ENCODE assay signal across 8 cellular contexts in the genomic region with DNA sequence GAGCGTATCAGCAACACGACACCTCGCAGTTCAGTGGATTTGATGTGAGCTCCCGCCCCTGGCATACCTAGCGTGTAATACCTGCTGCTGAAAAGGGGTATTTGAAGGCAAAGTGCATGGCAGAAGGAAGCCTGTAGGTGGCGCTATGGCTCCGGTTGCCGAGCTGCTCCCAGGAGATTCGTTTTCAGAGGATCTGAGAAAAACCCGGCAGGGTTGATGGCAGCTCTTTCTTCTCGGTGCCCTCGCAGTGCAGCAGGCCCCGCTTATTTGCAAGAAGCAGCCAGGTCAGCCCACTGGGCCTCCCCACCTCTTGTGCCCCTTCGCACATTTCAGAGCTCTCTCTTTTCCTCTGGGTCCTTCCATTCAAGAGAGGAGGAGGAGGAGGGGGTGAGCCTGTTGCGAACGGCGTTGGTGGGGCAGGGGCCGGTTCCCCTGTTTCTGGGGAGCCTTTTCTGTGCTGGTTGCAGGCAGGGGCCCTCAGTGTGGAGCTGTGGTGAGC.
DNase-seq lines count a peak whose midpoint lies in the region; ATAC-seq and TF ChIP-seq lines count a peak whose summit lies in the region.

No MANE protein-coding gene starts in this region.

- no peak for ATAC-seq in GM18873 (IDR thresholded peaks at IDR 0.05; ENCODE audit: low FRiP score, unreplicated experiment)

- no peak overlapping the region for H3K27ac Mint-ChIP-seq in neural crest cell (ENCODE audit: unreplicated experiment)

- peaks cover 29% of the 10 kb centered on the region for H3K4me1 Mint-ChIP-seq in neural crest cell

- TF ChIP-seq EP300 in stomach (IDR thresholded peaks at IDR 0.05): no peak

- no peak for TF ChIP-seq POLR2A in stomach (IDR thresholded peaks at IDR 0.05)

- no peaks in the 10 kb centered on the region for H3F3A ChIP-seq in OCI-LY1 (ENCODE audit: insufficient read depth, low read length)

- H3K9ac ChIP-seq in OCI-LY1 (ENCODE audit: low read length): no peak overlapping the region

- H3K9me2 ChIP-seq in OCI-LY1 (ENCODE audit: low read depth, low read length): no peaks in the 10 kb centered on the region

- intact Hi-C loops in stomach (cut with DNase I; ENCODE audit: low total_unique reads): loop anchor here (10.0 kb wide), 1 partner anchor 284 kb away; no protein-coding TSS in a partner anchor

- peaks cover 42% of the 10 kb centered on the region for H3K27me3 Mint-ChIP-seq in neural crest cell (ENCODE audit: low read depth)

- no peaks in the 10 kb centered on the region for H4K20me1 ChIP-seq in OCI-LY1 (ENCODE audit: insufficient read depth, low read length)

- H3K27me3 ChIP-seq in OCI-LY1 (ENCODE audit: insufficient read depth, low read length) (0 out of 2 replicates have a peak, but pooled peaks cover 3% of the 10 kb centered on the region), stomach (peaks cover 0 to 76% (median 17%) of the 10 kb centered on the region in 3 donors)

- DNase-seq in GM03348 (ENCODE audit: low spot score) (peak; percentile 86), fibroblast of mammary gland (ENCODE audit: low read depth) (peak; percentile 58), neural crest cell (ENCODE audit: low read depth, low spot score) (peak; percentile 89), stomach (peak; percentile 65)
- peak; percentile 74 for DNase-seq in Jurkat, Clone E6-1 (ENCODE audit: low read depth, low spot score)
- peak; percentile 75 to 79 for DNase-seq in activated T-cell treated with anti-CD3 and anti-CD28 coated beads, Interleukin-2, amount 50 U/mL, for 48 hours

- no peak overlapping the region for H3K27ac ChIP-seq in OCI-LY1 (ENCODE audit: low read depth, low read length, poor library complexity, severe bottlenecking)
- no peak overlapping the region for H3K27ac ChIP-seq in stomach

- 4 to 9% (median 7%) methylated on average over 15 to 18 of the region's 18 CpGs for WGBS in stomach, 5 donors

- H2AFZ ChIP-seq in OCI-LY1 (ENCODE audit: low read length): no peak overlapping the region

- H3K9me3 ChIP-seq in OCI-LY1 (ENCODE audit: low read length): no peaks in the 10 kb centered on the region
- H3K9me3 ChIP-seq in stomach: no peaks in the 10 kb centered on the region

- H3K4me1 ChIP-seq in OCI-LY1 (ENCODE audit: insufficient read depth, low read length, severe bottlenecking) (no peaks in the 10 kb centered on the region), stomach (peaks cover 0 to 10% (median 3%) of the 10 kb centered on the region in 4 donors)

- H3K4me3 Mint-ChIP-seq in neural crest cell: no peak overlapping the region

- H3K4me3 ChIP-seq in Jurkat, Clone E6-1 (ENCODE audit: low read length): no peak overlapping the region
- H3K4me3 ChIP-seq in OCI-LY1 (ENCODE audit: low read depth, low read length, poor library complexity, severe bottlenecking): no peak overlapping the region
- no peak overlapping the region for H3K4me3 ChIP-seq in fibroblast of mammary gland (ENCODE audit: control insufficient read depth, low read depth, low read length)
- no peak overlapping the region for H3K4me3 ChIP-seq in stomach

- no peak overlapping the region for H3K4me2 ChIP-seq in OCI-LY1 (ENCODE audit: low read length)

- no peaks in the 10 kb centered on the region for H3K79me2 ChIP-seq in OCI-LY1 (ENCODE audit: insufficient read depth, low read length)

- peak; percentile 91 for TF ChIP-seq CTCF in OCI-LY1 (IDR thresholded peaks at IDR 0.05; ENCODE audit: low read length)
- TF ChIP-seq CTCF in fibroblast of mammary gland (conservative IDR thresholded peaks at IDR 0.05; ENCODE audit: control insufficient read depth, insufficient read depth, low read depth, low read length): peak; percentile 95
- TF ChIP-seq CTCF in neural crest cell (conservative IDR thresholded peaks at IDR 0.05): peak; percentile 98
- peak in 5 of 7 experiments; percentile 55 to 79 (median 72) for TF ChIP-seq CTCF in stomach (IDR thresholded peaks at IDR 0.05)

- no peaks in the 10 kb centered on the region for H3K9me3 Mint-ChIP-seq in neural crest cell

- H3K36me3 Mint-ChIP-seq in neural crest cell (ENCODE audit: low read depth): no peaks in the 10 kb centered on the region

- H3K36me3 ChIP-seq in OCI-LY1 (ENCODE audit: insufficient read depth, low read length) (no peaks in the 10 kb centered on the region), stomach (no peaks in the 10 kb centered on the region)
